Comparison of ENCODE assay signal across 1 cellular context in genomic region chr6:43613721-43614395, GRCh38.
TF ChIP-seq lines count a peak whose summit lies in the region.

No MANE protein-coding gene starts in this region.

TF ChIP-seq in GM12878, 131 proteins besides CTCF, POLR2A, EP300 and RAD21:
- TF ChIP-seq ZZZ3 (IDR thresholded peaks at IDR 0.05; ENCODE audit: control insufficient read depth, insufficient read length, low read depth) = no peak
- TF ChIP-seq POU2F2 (IDR thresholded peaks at IDR 0.05; ENCODE audit: borderline replicate concordance, low read depth, low read length) = no peak
- no peak for TF ChIP-seq ATF2 (IDR thresholded peaks at IDR 0.05; ENCODE audit: low read length)
- TF ChIP-seq MLLT1 (IDR thresholded peaks at IDR 0.05) = no peak
- TF ChIP-seq TCF7 (IDR thresholded peaks at IDR 0.05; ENCODE audit: borderline replicate concordance) = no peak
- TF ChIP-seq NR2F1 (conservative IDR thresholded peaks at IDR 0.05) = no peak
